In the genomic region with DNA sequence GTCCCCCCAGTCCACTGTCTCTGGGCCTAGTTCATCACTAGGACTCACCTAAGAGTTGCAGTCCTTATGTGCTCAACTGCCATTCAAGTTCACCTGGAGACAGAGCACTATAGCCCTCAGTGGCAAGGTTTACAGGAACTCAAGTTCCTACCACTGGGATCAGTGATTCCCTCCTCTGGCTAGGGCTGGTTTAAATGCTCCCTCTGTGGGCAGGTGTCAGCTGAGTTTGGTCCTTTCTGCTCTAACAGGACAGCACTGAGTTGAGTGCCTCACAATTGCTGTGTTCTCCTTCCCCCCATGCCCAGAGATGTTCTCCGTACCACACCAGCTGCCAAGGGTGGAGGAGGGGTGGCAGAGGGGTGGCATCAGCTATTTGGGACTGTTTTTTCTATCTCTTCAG, we compare ENCODE assay signal across 15 cellular contexts. TPM values are rescaled to one million over a fixed set of nuclear protein-coding genes. Genes with fewer than 3 reads are reported as not detected.
DNase-seq lines count a peak whose midpoint lies in the region; TF ChIP-seq lines count a peak whose summit lies in the region.
"Had no signal": no experiment of that assay in that cellular context is flagged by ENCODE, and none has a peak within 500 bp of the region (broad histone marks: within the 10 kb centered on the region; RNA-seq: fewer than 3 reads in every experiment).

No MANE protein-coding gene starts in this region.

- H3K4me2 ChIP-seq in H9 (ENCODE audit: insufficient read depth, insufficient read length, low read length), result no peak overlapping the region
- no peak overlapping the region for H3K4me2 ChIP-seq in OCI-LY1 (ENCODE audit: low read length)
- H3K4me2 ChIP-seq in parathyroid adenoma (ENCODE audit: low read length), result no peak overlapping the region

- peak; percentile 43; the same call in 2 of the 3 replicates for TF ChIP-seq CTCF in H9 (conservative IDR thresholded peaks at IDR 0.05)
- TF ChIP-seq CTCF in OCI-LY1 (IDR thresholded peaks at IDR 0.05; ENCODE audit: low read length), result peak; percentile 6; the same call in 1 of the 2 replicates
- TF ChIP-seq CTCF in epithelial cell of proximal tubule (conservative IDR thresholded peaks at IDR 0.05; ENCODE audit: low read depth, low read length), result peak; percentile 31
- TF ChIP-seq CTCF in parathyroid adenoma (IDR thresholded peaks at IDR 0.05), result peak; percentile 12

- H3K4me1 ChIP-seq in H9 (ENCODE audit: insufficient read depth, low read length) (no peaks in the 10 kb centered on the region), OCI-LY1 (ENCODE audit: insufficient read depth, low read length, severe bottlenecking) (no peaks in the 10 kb centered on the region), parathyroid adenoma (no peaks in the 10 kb centered on the region)

- H3K27ac Mint-ChIP-seq in H9, result no peak overlapping the region
- H3K27ac Mint-ChIP-seq: B cell; CD4-positive, CD25-positive, alpha-beta regulatory T cell had no signal

- no peak overlapping the region for H3K4ac ChIP-seq in H9 (ENCODE audit: low read depth, low read length)

- H2BK12ac ChIP-seq in H9 (ENCODE audit: insufficient read length, low read depth, low read length), result no peak overlapping the region

- H2AFZ ChIP-seq in H9 (ENCODE audit: low read length) (no peak overlapping the region), OCI-LY1 (ENCODE audit: low read length) (no peak overlapping the region), parathyroid adenoma (no peak overlapping the region)

- H3K9ac ChIP-seq in H9 (ENCODE audit: extremely low read depth, insufficient read length, low read length) (no peak overlapping the region), OCI-LY1 (ENCODE audit: low read length) (no peak overlapping the region), parathyroid adenoma (no peak overlapping the region)

- no peak overlapping the region for H3K23ac ChIP-seq in H9 (ENCODE audit: insufficient read length, low read depth, low read length)

- H2BK20ac ChIP-seq in H9 (ENCODE audit: low read depth, low read length, poor library complexity, severe bottlenecking), result no peak overlapping the region

- H3K9me2 ChIP-seq in OCI-LY1 (ENCODE audit: low read depth, low read length), result no peaks in the 10 kb centered on the region

- no peak overlapping the region for H2AK5ac ChIP-seq in H9 (ENCODE audit: insufficient read length, low read length)

- H3F3A ChIP-seq in OCI-LY1 (ENCODE audit: insufficient read depth, low read length), result no peaks in the 10 kb centered on the region

- H2BK15ac ChIP-seq in H9 (ENCODE audit: low read depth, low read length), result no peak overlapping the region

- H3T11ph ChIP-seq in H9 (ENCODE audit: low read length), result no peak overlapping the region

- H3K9me3 Mint-ChIP-seq in H9, result peaks cover 6 to 8% of the 10 kb centered on the region in 2 experiments; a peak in 4 of 5 replicates

- no peak overlapping the region for H4K5ac ChIP-seq in H9 (ENCODE audit: insufficient read length, low read depth, low read length)

- no peaks in the 10 kb centered on the region for H3K4me1 Mint-ChIP-seq in H9
- H3K4me1 Mint-ChIP-seq: B cell; CD4-positive, CD25-positive, alpha-beta regulatory T cell had no signal

- H3K27ac ChIP-seq in H9 (ENCODE audit: insufficient read length, low read depth, low read length), result no peak overlapping the region
- no peak overlapping the region for H3K27ac ChIP-seq in OCI-LY1 (ENCODE audit: low read depth, low read length, poor library complexity, severe bottlenecking)
- no peak overlapping the region for H3K27ac ChIP-seq in parathyroid adenoma

- H3K4me3 Mint-ChIP-seq in H9, result no peak overlapping the region
- H3K4me3 Mint-ChIP-seq: B cell; CD4-positive, CD25-positive, alpha-beta regulatory T cell had no signal

- H3K4me3 ChIP-seq in OCI-LY1 (ENCODE audit: low read depth, low read length, poor library complexity, severe bottlenecking) (no peak overlapping the region), epithelial cell of proximal tubule (ENCODE audit: low read depth, low read length) (no peak overlapping the region), parathyroid adenoma (ENCODE audit: low read depth, low read length) (no peak overlapping the region)

- no peak overlapping the region for H3K56ac ChIP-seq in H9 (ENCODE audit: insufficient read length, low read depth, low read length)

- peaks cover 0 to 7% (median 6%) of the 10 kb centered on the region in 3 experiments; a peak in 3 of 7 replicates for H3K36me3 Mint-ChIP-seq in H9 (ENCODE audit: insufficient read depth in 1 of 3, low read depth in 3 of 3)
- H3K36me3 Mint-ChIP-seq: CD4-positive, CD25-positive, alpha-beta regulatory T cell had no signal

- H4K20me1 ChIP-seq in H9 (ENCODE audit: control insufficient read depth, insufficient read depth, insufficient read length), result no peaks in the 10 kb centered on the region
- no peaks in the 10 kb centered on the region for H4K20me1 ChIP-seq in OCI-LY1 (ENCODE audit: insufficient read depth, low read length)

- no peak overlapping the region for H2BK120ac ChIP-seq in H9 (ENCODE audit: low read depth, low read length, poor library complexity, severe bottlenecking)

- no peaks in the 10 kb centered on the region for H3K27me3 ChIP-seq in H9 (ENCODE audit: insufficient read depth, low read length)
- H3K27me3 ChIP-seq in OCI-LY1 (ENCODE audit: insufficient read depth, low read length), result no peaks in the 10 kb centered on the region
- H3K27me3 ChIP-seq in parathyroid adenoma (ENCODE audit: control insufficient read depth, insufficient read depth, low read length), result no peaks in the 10 kb centered on the region

- peaks cover 2% of the 10 kb centered on the region for H3K23me2 ChIP-seq in H9 (ENCODE audit: insufficient read length, low read depth, low read length, poor library complexity, severe bottlenecking)

- no peak overlapping the region for H2BK5ac ChIP-seq in H9 (ENCODE audit: insufficient read length, low read length)

- DNase-seq in H9, result peak; percentile 57
- no peak for DNase-seq in epithelial cell of proximal tubule (ENCODE audit: low read depth)
- DNase-seq in kidney tubule cell (ENCODE audit: low spot score), result no peak
- DNase-seq in Ammon's horn (ENCODE audit: low spot score), result no peak
- no peak for DNase-seq in activated CD4-positive, alpha-beta T cell treated with anti-CD3 and anti-CD28 coated beads, Interleukin-2, amount 50 U/mL, for 4 hours
- DNase-seq: CD4-positive, CD25-positive, alpha-beta regulatory T cell; Karpas-422; MM.1S; NCI-H1105; NCI-H1694; NCI-H226; NCI-H526 had no signal

- H3K18ac ChIP-seq in H9 (ENCODE audit: insufficient read length, low read depth, low read length), result no peak overlapping the region

- no peak overlapping the region for H4K8ac ChIP-seq in H9 (replicated peaks; ENCODE audit: insufficient read length, low read depth, low read length)

- H4K91ac ChIP-seq in H9 (ENCODE audit: insufficient read length, low read depth, low read length), result no peak overlapping the region

- H3K79me1 ChIP-seq in H9 (ENCODE audit: insufficient read depth, low read depth, low read length, poor library complexity, severe bottlenecking), result no peaks in the 10 kb centered on the region

- H3K36me3 ChIP-seq in OCI-LY1 (ENCODE audit: insufficient read depth, low read length) (no peaks in the 10 kb centered on the region), parathyroid adenoma (ENCODE audit: control insufficient read depth, insufficient read depth, low read length) (no peaks in the 10 kb centered on the region)

- WGBS in H9 (ENCODE audit: extremely low coverage, insufficient read length, low lambda C conversion rate), result no CpG with 5 or more reads among the region's 1 CpG

- no peaks in the 10 kb centered on the region for H3K27me3 Mint-ChIP-seq in H9 (ENCODE audit: low read depth)
- H3K27me3 Mint-ChIP-seq: B cell had no signal

- no peak overlapping the region for H3K14ac ChIP-seq in H9 (ENCODE audit: insufficient read depth, low read length)

- H3K79me2 ChIP-seq in H9 (ENCODE audit: insufficient read depth, low read length), result no peaks in the 10 kb centered on the region
- no peaks in the 10 kb centered on the region for H3K79me2 ChIP-seq in OCI-LY1 (ENCODE audit: insufficient read depth, low read length)
- H3K79me2 ChIP-seq in parathyroid adenoma, result no peaks in the 10 kb centered on the region

- peaks cover 4% of the 10 kb centered on the region for H3K9me3 ChIP-seq in H9 (ENCODE audit: control insufficient read depth, low read depth, low read length)
- H3K9me3 ChIP-seq in OCI-LY1 (ENCODE audit: low read length), result peaks cover 7% of the 10 kb centered on the region; the same call in 1 of the 2 replicates
- H3K9me3 ChIP-seq in parathyroid adenoma (ENCODE audit: control insufficient read depth, low read length), result no peaks in the 10 kb centered on the region

RNA-seq across cellular contexts. Expression of a gene that starts 20.8 kb away (rescaled TPM):
- total RNA-seq in H9 (2021) (57.3 and 58.5 TPM in 2 replicates), epithelial cell of proximal tubule (29.0 and 32.6 TPM in 2 replicates)
